29 cellular contexts compared by ENCODE assay signal in genomic region chr1:27937524-27937836, GRCh38. TPM values are rescaled to one million over a fixed set of nuclear protein-coding genes. Genes with fewer than 3 reads are reported as not detected.
"Had no signal": no experiment of that assay in that cellular context is flagged by ENCODE, and none has a peak within 500 bp of the region (broad histone marks: within the 10 kb centered on the region; RNA-seq: fewer than 3 reads in every experiment).

No MANE protein-coding gene starts in this region.

- DNase-seq: activated CD4-positive, alpha-beta T cell treated with anti-CD3 and anti-CD28 coated beads for 4 hours; activated CD4-positive, alpha-beta T cell treated with anti-CD3 and anti-CD28 coated beads, Interleukin-2, amount 50 U/mL, for 48 hours; activated CD8-positive, alpha-beta memory T cell treated with anti-CD3 and anti-CD28 coated beads for 24 hours; activated effector memory CD4-positive, alpha-beta T cell treated with Interleukin-2 at 50 U/mL for 16 hours; activated naive CD4-positive, alpha-beta T cell treated with Interleukin-2 at 50 U/mL for 16 hours; adrenal gland; body of pancreas; colonic mucosa; effector CD8-positive, alpha-beta T cell; gastrocnemius medialis; glutamatergic neuron; hippocampal formation; left colon; mammary epithelial cell; naive thymus-derived CD4-positive, alpha-beta T cell; stimulated activated CD4-positive, alpha-beta T cell treated with anti-CD3 and anti-CD28 coated beads, Interleukin-15, amount 100 ng/mL, for 24 hours; stimulated activated CD4-positive, alpha-beta T cell treated with anti-CD3 and anti-CD28 coated beads, Interleukin-2, amount 100 ng/mL, for 24 hours; stimulated activated naive B cell treated with anti-CD40 and anti-IgM and Interleukin-4, amounts not matched to agents 10 μg/mL and 1 μg/mL and 100 μg/mL, for 72 hours; stomach; T-cell; upper lobe of left lung had no signal

- H3K27ac ChIP-seq: adrenal gland, body of pancreas, colonic mucosa, gastrocnemius medialis, right atrium auricular region, stomach, thyroid gland, upper lobe of left lung, vagina had no signal

- H3K4me1 ChIP-seq: adrenal gland, colonic mucosa, gastrocnemius medialis had no signal

- H3K4me2 ChIP-seq: smooth muscle cell had no signal

- ATAC-seq: body of pancreas; gastrocnemius medialis; left colon; naive thymus-derived CD4-positive, alpha-beta T cell; stimulated activated naive B cell treated with anti-CD40 and anti-IgM and Interleukin-4, amounts not matched to agents 10 μg/mL and 1 μg/mL and 100 μg/mL, for 72 hours; T-cell had no signal

- H3K36me3 ChIP-seq: adrenal gland, colonic mucosa, gastrocnemius medialis, right atrium auricular region, stomach, thyroid gland, upper lobe of left lung, vagina had no signal

- H3K9me3 ChIP-seq: adrenal gland, body of pancreas, colonic mucosa, gastrocnemius medialis, right atrium auricular region, stomach, thyroid gland, upper lobe of left lung, vagina had no signal

- H3K36me3 Mint-ChIP-seq: activated naive CD8-positive, alpha-beta T cell; mesothelial cell of epicardium; stimulated activated naive B cell treated with anti-CD40 and anti-IgM and Interleukin-4, amounts not matched to agents 10 μg/mL and 1 μg/mL and 100 μg/mL, for 72 hours; T-cell had no signal

- H3K4me3 ChIP-seq: adrenal gland, body of pancreas, colonic mucosa, gastrocnemius medialis, right atrium auricular region, smooth muscle cell, stomach, thyroid gland, upper lobe of left lung, vagina had no signal

- H3K27ac Mint-ChIP-seq: activated naive CD8-positive, alpha-beta T cell; mesothelial cell of epicardium; naive thymus-derived CD4-positive, alpha-beta T cell; T-cell; T-helper 2 cell treated with Interferon-gamma antibody and Interleukin-4, amounts not matched to agents 5 μg/mL and 100 μg/mL, for 36 hours had no signal

- H3K27me3 ChIP-seq: body of pancreas, colonic mucosa, right atrium auricular region, thyroid gland, upper lobe of left lung, vagina had no signal

- H3K9me3 Mint-ChIP-seq: mesothelial cell of epicardium; naive thymus-derived CD4-positive, alpha-beta T cell; stimulated activated naive B cell treated with anti-CD40 and anti-IgM and Interleukin-4, amounts not matched to agents 10 μg/mL and 1 μg/mL and 100 μg/mL, for 72 hours; T-cell; T-helper 2 cell treated with Interferon-gamma antibody and Interleukin-4, amounts not matched to agents 5 μg/mL and 100 μg/mL, for 36 hours had no signal

- H3K4me3 Mint-ChIP-seq: activated naive CD8-positive, alpha-beta T cell; mesothelial cell of epicardium; naive thymus-derived CD4-positive, alpha-beta T cell; stimulated activated naive B cell treated with anti-CD40 and anti-IgM and Interleukin-4, amounts not matched to agents 10 μg/mL and 1 μg/mL and 100 μg/mL, for 72 hours; T-cell; T-helper 2 cell treated with Interferon-gamma antibody and Interleukin-4, amounts not matched to agents 5 μg/mL and 100 μg/mL, for 36 hours had no signal

RNA-seq across cellular contexts. Expression of gene SMPDL3B, which starts 2.7 kb away (rescaled TPM):
- total RNA-seq: adrenal gland, smooth muscle cell had no signal
- polyA plus RNA-seq: naive thymus-derived CD4-positive, alpha-beta T cell; neural cell had no signal

RNA-seq across cellular contexts. Expression of gene XKR8, which starts 22.3 kb away (rescaled TPM):
- polyA plus RNA-seq: neural cell had no signal
